Comparison of ENCODE assay signal across 15 cellular contexts in the genomic region with DNA sequence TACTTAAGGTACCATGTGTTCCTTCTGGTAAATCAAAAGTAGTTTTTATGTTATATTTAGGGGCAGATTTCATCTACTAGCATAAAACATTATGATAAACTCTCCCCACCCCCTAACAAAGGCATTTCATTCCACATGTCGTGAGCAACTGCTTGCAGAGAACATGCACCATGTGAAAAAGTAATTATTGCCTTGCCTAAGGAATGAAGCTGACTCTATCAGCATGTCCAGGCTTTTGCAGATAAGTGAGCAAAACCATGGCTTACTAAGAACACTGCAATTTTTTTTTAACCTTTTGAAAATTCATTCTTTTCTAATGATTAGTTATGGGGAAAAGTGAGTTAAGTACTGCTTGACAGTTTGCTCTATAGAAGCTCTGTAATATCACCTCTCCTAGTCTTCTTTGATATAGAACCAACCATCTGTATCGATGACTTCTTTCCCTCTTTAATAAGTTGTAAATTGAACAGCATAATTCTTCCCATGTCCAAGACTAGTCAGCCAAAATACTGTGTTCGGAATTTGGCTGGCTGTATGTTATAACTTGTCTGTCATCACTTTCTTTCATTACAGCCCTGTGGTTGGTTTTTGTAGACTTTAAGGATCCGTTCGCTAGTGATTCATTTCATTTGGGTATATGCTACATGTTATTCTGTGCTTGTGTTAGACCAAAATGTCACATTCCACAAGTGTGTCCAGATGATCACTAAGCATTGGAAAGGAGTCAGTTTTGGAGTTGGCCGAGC.
A peak's percentile ranks its signal among the peaks of the same experiment; 100 is the strongest.
DNase-seq lines count a peak whose midpoint lies in the region; ATAC-seq, FAIRE-seq and TF ChIP-seq lines count a peak whose summit lies in the region.
"Had no signal": no experiment of that assay in that cellular context is flagged by ENCODE, and none has a peak within 500 bp of the region (broad histone marks: within the 10 kb centered on the region; RNA-seq: fewer than 3 reads in every experiment).

No MANE protein-coding gene starts in this region.

- peak; percentile 72 for FAIRE-seq in RCC 7860 (lab: Jason Lieb, UNC)

- peaks cover 99% of the 10 kb centered on the region for H3K4me1 ChIP-seq in CD4-positive, alpha-beta memory T cell (ENCODE audit: insufficient read depth, low read length)
- peaks cover 42% of the 10 kb centered on the region for H3K4me1 ChIP-seq in fibroblast of lung (ENCODE audit: control insufficient read depth, extremely low read depth, insufficient read depth, low read length)
- peaks cover 0 to 16% (median 6%) of the 10 kb centered on the region in 3 donors for H3K4me1 ChIP-seq in esophagus squamous epithelium
- no peaks in the 10 kb centered on the region for H3K4me1 ChIP-seq in sigmoid colon

- H3K79me2 ChIP-seq in fibroblast of lung (ENCODE audit: control insufficient read depth, insufficient read depth, low read length) = no peaks in the 10 kb centered on the region

- H4K20me1 ChIP-seq in fibroblast of lung (ENCODE audit: control insufficient read depth, extremely low read depth, insufficient read depth, low read length) = no peaks in the 10 kb centered on the region

- no peak overlapping the region for H3K9ac ChIP-seq in fibroblast of lung (ENCODE audit: insufficient read depth, low read length)

- POLR2A ChIA-PET in CD4-positive, alpha-beta memory T cell (lab: Charles Lee; ENCODE audit: partially characterized antibody) = interaction anchor here (1.2 to 51.2 kb wide), 13 partner anchors 12 to 735 kb away, joined by 3 to 2213 read pairs (median 29); partner anchors contain the start of gene ITGB1

- no peak for TF ChIP-seq EP300 in sigmoid colon (IDR thresholded peaks at IDR 0.05)

- TF ChIP-seq POLR2A in esophagus squamous epithelium (IDR thresholded peaks at IDR 0.05) (no peak), sigmoid colon (IDR thresholded peaks at IDR 0.05) (no peak)

- H3K36me3 ChIP-seq in CD4-positive, alpha-beta memory T cell (ENCODE audit: insufficient read depth, low read length) = no peaks in the 10 kb centered on the region
- no peaks in the 10 kb centered on the region for H3K36me3 ChIP-seq in fibroblast of lung (ENCODE audit: control insufficient read depth, insufficient read depth, low read length)
- no peaks in the 10 kb centered on the region for H3K36me3 ChIP-seq in esophagus squamous epithelium
- H3K36me3 ChIP-seq in sigmoid colon = no peaks in the 10 kb centered on the region

- no peak overlapping the region for H2AFZ ChIP-seq in fibroblast of lung (ENCODE audit: low read length)

- no peaks in the 10 kb centered on the region for H3K27me3 Mint-ChIP-seq in CD4-positive, alpha-beta memory T cell
- peaks cover 16% of the 10 kb centered on the region for H3K27me3 Mint-ChIP-seq in nephron (ENCODE audit: low read depth)

- no peaks in the 10 kb centered on the region for H3K9me3 ChIP-seq in CD4-positive, alpha-beta memory T cell (ENCODE audit: control insufficient read depth in 1 of 2, low read length in 2 of 2)
- H3K9me3 ChIP-seq in fibroblast of lung (ENCODE audit: control insufficient read depth, insufficient read depth, low read depth, low read length) (no peaks in the 10 kb centered on the region), esophagus squamous epithelium (no peaks in the 10 kb centered on the region), sigmoid colon (no peaks in the 10 kb centered on the region)

- CTCF ChIA-PET in CD4-positive, alpha-beta memory T cell (lab: Charles Lee; ENCODE audit: partially characterized antibody) = interaction anchor here (3.9 to 16.9 kb wide), 3 partner anchors 13 to 40 kb away, joined by 36 to 346 read pairs (median 89); no protein-coding TSS in a partner anchor

- peak overlapping the region; percentile 65 for H3K4me2 ChIP-seq in fibroblast of lung (ENCODE audit: extremely low read depth, insufficient read depth, low read length)

- intact Hi-C loops in CD4-positive, alpha-beta memory T cell (cut with micrococcal nuclease) = no loop called here
- intact Hi-C loops in esophagus squamous epithelium (cut with DNase I) = no loop called here
- intact Hi-C loops in sigmoid colon (cut with DNase I) = no loop called here

- H3K27me3 ChIP-seq in CD4-positive, alpha-beta memory T cell (ENCODE audit: insufficient read depth, low read length) = no peaks in the 10 kb centered on the region
- H3K27me3 ChIP-seq in fibroblast of lung (ENCODE audit: control insufficient read depth, insufficient read depth, low read length) (no peaks in the 10 kb centered on the region), esophagus squamous epithelium (no peaks in the 10 kb centered on the region), sigmoid colon (no peaks in the 10 kb centered on the region)

- H3K4me3 Mint-ChIP-seq in CD4-positive, alpha-beta memory T cell = peak overlapping the region in 7 of 8 donors; percentile 74 to 87 (median 84)
- no peak overlapping the region for H3K4me3 Mint-ChIP-seq in nephron

- peaks cover 0 to 3% (median 0%) of the 10 kb centered on the region in 8 donors for H3K9me3 Mint-ChIP-seq in CD4-positive, alpha-beta memory T cell
- no peaks in the 10 kb centered on the region for H3K9me3 Mint-ChIP-seq in nephron

- H3K4me3 ChIP-seq in CD4-positive, alpha-beta memory T cell (ENCODE audit: low read length in 2 of 2) = peak overlapping the region in 1 of 2 donors; percentile 27
- H3K4me3 ChIP-seq in fibroblast of lung (replicated peaks in 1 of 4; ENCODE audit: control extremely low read depth in 1 of 4, insufficient read depth in 1 of 4, low read depth in 3 of 4, low read length in 4 of 4) (peak overlapping the region in 1 of 4 experiments; percentile 4), esophagus squamous epithelium (no peak overlapping the region), sigmoid colon (no peak overlapping the region)

- no peak for TF ChIP-seq CTCF in fibroblast of lung (conservative IDR thresholded peaks at IDR 0.05 in 1 of 2, IDR thresholded peaks at IDR 0.05 in 1 of 2; ENCODE audit: low read depth in 1 of 2, low read length in 2 of 2)
- no peak for TF ChIP-seq CTCF in nephron (IDR thresholded peaks at IDR 0.05; ENCODE audit: unreplicated experiment in 3 of 3)
- TF ChIP-seq CTCF in esophagus squamous epithelium (IDR thresholded peaks at IDR 0.05) = no peak
- no peak for TF ChIP-seq CTCF in sigmoid colon (IDR thresholded peaks at IDR 0.05)

- 36 to 51% methylated on average over 6 of the region's 6 CpGs for WGBS in esophagus squamous epithelium, 2 donors
- 88 to 90% methylated on average over 6 of the region's 6 CpGs for WGBS in sigmoid colon, 2 donors

- peaks cover 77 to 100% (median 88%) of the 10 kb centered on the region in 4 donors for H3K4me1 Mint-ChIP-seq in CD4-positive, alpha-beta memory T cell
- peaks cover 58% of the 10 kb centered on the region for H3K4me1 Mint-ChIP-seq in nephron

- no peak for ATAC-seq in GM21723 (IDR thresholded peaks at IDR 0.05; ENCODE audit: unreplicated experiment)
- ATAC-seq in GM19035 (IDR thresholded peaks at IDR 0.05; ENCODE audit: unreplicated experiment) = no peak

- H3K27ac Mint-ChIP-seq in CD4-positive, alpha-beta memory T cell = peak overlapping the region; percentile 89 to 98 (median 93)
- H3K27ac Mint-ChIP-seq in nephron = peak overlapping the region; percentile 8 to 45 (median 29)

- DNase-seq in CD4-positive, alpha-beta memory T cell = no peak
- DNase-seq in RCC 7860 (ENCODE audit: low spot score) (peak; percentile 21), fibroblast of lung (ENCODE audit: low read depth in 2 of 2) (peak; percentile 87 to 95), esophagus squamous epithelium (lab: John Stamatoyannopoulos, UW) (no peak), sigmoid colon (no peak)
- DNase-seq: activated CD4-positive, CD25-positive, alpha-beta regulatory T cell treated with anti-CD3 and anti-CD28 coated beads, Interleukin-2, amount 50 U/mL, for 72 hours; activated effector memory CD4-positive, alpha-beta T cell treated with anti-CD3 and anti-CD28 coated beads, Interleukin-2, amount 50 U/mL, for 16 hours; cortex of kidney; hypothalamus; NCI-H524 treated with DMSO at 0.1 percent for 48 hours; SIG-M5; stimulated activated CD8-positive, alpha-beta memory T cell treated with anti-CD3 and anti-CD28 coated beads, Interleukin-4, amount 100 ng/mL, for 48 hours had no signal

- H3K36me3 Mint-ChIP-seq in CD4-positive, alpha-beta memory T cell = peaks cover 4 to 12% of the 10 kb centered on the region in 2 donors
- H3K36me3 Mint-ChIP-seq in nephron (ENCODE audit: low read depth) = no peaks in the 10 kb centered on the region

- peak overlapping the region; percentile 74 for H3K27ac ChIP-seq in CD4-positive, alpha-beta memory T cell (ENCODE audit: low read depth, low read length)
- H3K27ac ChIP-seq in fibroblast of lung (ENCODE audit: insufficient read depth, low read length) (peak overlapping the region; percentile 78), esophagus squamous epithelium (no peak overlapping the region), sigmoid colon (no peak overlapping the region)

Comparison
In these comparisons a context has a peak if more than half of its experiments do, and no peak if none do; other contexts are left out.
1. DNase-seq: peak in RCC 7860 (single experiment) and fibroblast of lung (2 of 2); none in CD4-positive, alpha-beta memory T cell (0 of 5), esophagus squamous epithelium (single experiment) and sigmoid colon (single experiment).
2. H3K27ac ChIP-seq: peak in CD4-positive, alpha-beta memory T cell (single experiment) and fibroblast of lung (single experiment); none in esophagus squamous epithelium (0 of 4) and sigmoid colon (0 of 4).
3. H3K4me3 Mint-ChIP-seq: peak in CD4-positive, alpha-beta memory T cell (7 of 8); none in nephron (0 of 3).